In genomic region chr16:71626858-71627213, GRCh38 we compare ENCODE assay signal across 8 cellular contexts. TPM values are rescaled to one million over a fixed set of nuclear protein-coding genes. Genes with fewer than 3 reads are reported as not detected.
DNase-seq lines count a peak whose midpoint lies in the region; ATAC-seq and TF ChIP-seq lines count a peak whose summit lies in the region.

No MANE protein-coding gene starts in this region.

- CTCF ChIA-PET in SK-N-SH (lab: Yijun Ruan, JAX), result no interaction called here

- no peak for TF ChIP-seq EP300 in SK-N-SH (IDR thresholded peaks at IDR 0.05; ENCODE audit: borderline replicate concordance in 1 of 2, low read depth in 1 of 2, low read length in 1 of 2)

- no peaks in the 10 kb centered on the region for H3F3A ChIP-seq in SK-N-SH (replicated peaks; ENCODE audit: insufficient read depth)

- H4K20me1 ChIP-seq in SK-N-SH (ENCODE audit: insufficient read depth), result no peaks in the 10 kb centered on the region

- in situ Hi-C loops in astrocyte of the spinal cord (cut with HindIII; ENCODE audit: low sequenced_read_pairs), result no loop called here
- in situ Hi-C loops in ACHN (cut with HindIII; ENCODE audit: low pct_ligation_motif_present, low pct_unique_long_range_greater_than_20kb, low sequenced_read_pairs), result no loop called here

- H3K27ac ChIP-seq in SK-N-SH (ENCODE audit: low read depth in 2 of 2, low read length in 1 of 2) (no peak overlapping the region), spleen (no peak overlapping the region)

- H3K79me2 ChIP-seq in SK-N-SH (ENCODE audit: insufficient read depth), result no peaks in the 10 kb centered on the region

- H3K9me3 ChIP-seq in SK-N-SH, result no peaks in the 10 kb centered on the region
- H3K9me3 ChIP-seq in spleen, result no peaks in the 10 kb centered on the region

- H3K4me1 ChIP-seq in SK-N-SH (ENCODE audit: control insufficient read depth in 1 of 2, insufficient read depth in 2 of 2, low read depth in 1 of 2, low read length in 1 of 2) (no peaks in the 10 kb centered on the region; a peak in 1 of 4 replicates), spleen (peaks cover 3 to 19% (median 13%) of the 10 kb centered on the region in 6 donors)

- TF ChIP-seq CTCF in SK-N-SH (IDR thresholded peaks at IDR 0.05) (no peak), astrocyte of the spinal cord (IDR thresholded peaks at IDR 0.05; ENCODE audit: low read depth, low read length) (no peak), kidney epithelial cell (IDR thresholded peaks at IDR 0.05; ENCODE audit: insufficient read depth, low read length, poor library complexity, severe bottlenecking) (no peak), spleen (IDR thresholded peaks at IDR 0.05 in 8 of 11, conservative IDR thresholded peaks at IDR 0.05 in 3 of 11) (no peak)

- 42% methylated on average over 6 of the region's 13 CpGs for WGBS in SK-N-SH (ENCODE audit: low lambda C conversion rate)
- WGBS in spleen, 5 donors, result 8 to 16% (median 10%) methylated on average over 13 of the region's 13 CpGs

- H3K36me3 ChIP-seq in SK-N-SH (replicated peaks in 1 of 2; ENCODE audit: control insufficient read depth in 1 of 2, insufficient read depth in 2 of 2, low read length in 1 of 2) (no peaks in the 10 kb centered on the region), kidney epithelial cell (ENCODE audit: control insufficient read depth, insufficient read depth, low read length) (no peaks in the 10 kb centered on the region), spleen (no peaks in the 10 kb centered on the region)

- DNase-seq in SK-N-SH (no peak), astrocyte of the spinal cord (ENCODE audit: low read depth, low spot score) (no peak), kidney epithelial cell (ENCODE audit: low read depth) (no peak), spleen (peak; percentile 72), NOMO-1 treated with dmso at 0.1 percent for 144 hours (lab: John Stamatoyannopoulos, UW; ENCODE audit: unreplicated experiment) (no peak), ACHN (no peak), NCI-H1417 (lab: John Stamatoyannopoulos, UW) (no peak)

- no peak for TF ChIP-seq POLR2A in spleen (IDR thresholded peaks at IDR 0.05)

- POLR2A ChIA-PET in SK-N-SH (lab: Yijun Ruan, JAX), result no interaction called here

- intact Hi-C loops in spleen (cut with DNase I; ENCODE audit: low total_unique reads), result no loop called here

- no peak overlapping the region for H3K9ac ChIP-seq in SK-N-SH

- H3K9me2 ChIP-seq in SK-N-SH, result no peaks in the 10 kb centered on the region

- H3K27me3 ChIP-seq in SK-N-SH (ENCODE audit: insufficient read depth) (peaks cover 6% of the 10 kb centered on the region), kidney epithelial cell (ENCODE audit: control insufficient read depth, insufficient read depth, low read length) (peaks cover 22% of the 10 kb centered on the region), spleen (replicated peaks in 1 of 7) (peaks cover 2 to 44% (median 30%) of the 10 kb centered on the region in 7 donors)

- H3K4me2 ChIP-seq in SK-N-SH, result peak overlapping the region; percentile 84; the same call in 1 of the 2 replicates

- TF ChIP-seq RAD21 in SK-N-SH (IDR thresholded peaks at IDR 0.05; ENCODE audit: low read length), result no peak

- H3K4me3 ChIP-seq in SK-N-SH (ENCODE audit: low read depth in 2 of 2, low read length in 1 of 2), result peak overlapping the region; percentile 49 to 50; a peak in 2 of 4 replicates
- peak overlapping the region; percentile 10 for H3K4me3 ChIP-seq in astrocyte of the spinal cord (ENCODE audit: low read depth, low read length)
- peak overlapping the region; percentile 50 for H3K4me3 ChIP-seq in kidney epithelial cell (ENCODE audit: low read depth, low read length)
- peak overlapping the region; percentile 27 to 68 (median 40) for H3K4me3 ChIP-seq in spleen

- ATAC-seq in SK-N-SH treated with all-trans-retinoic acid at 6 μM for 48 hours, result no peak

- H2AFZ ChIP-seq in SK-N-SH (ENCODE audit: low read depth), result no peak overlapping the region

TF ChIP-seq in SK-N-SH, 30 proteins besides CTCF, POLR2A, EP300 and RAD21:
- TF ChIP-seq USF1 (IDR thresholded peaks at IDR 0.05; ENCODE audit: borderline replicate concordance, low read depth) (no peak), ELF1 (IDR thresholded peaks at IDR 0.05) (no peak), TCF12 (IDR thresholded peaks at IDR 0.05) (no peak), POLR2AphosphoS5 (IDR thresholded peaks at IDR 0.05; ENCODE audit: low read depth, low read length) (no peak), MXI1 (IDR thresholded peaks at IDR 0.05; ENCODE audit: low read depth, low read length) (no peak), RCOR1 (IDR thresholded peaks at IDR 0.05; ENCODE audit: low read length) (no peak)
TF ChIP-seq in SK-N-SH: peak in this region for 0.

TF ChIP-seq in SK-N-SH treated with all-trans-retinoic acid at 6 μM for 48 hours, 23 proteins besides CTCF, POLR2A, EP300 and RAD21 (continues in another document):
- TF ChIP-seq CREB5 (CRISPR knock-in tag; IDR thresholded peaks at IDR 0.05; ENCODE audit: low read depth) (no peak), ZFP30 (CRISPR knock-in tag; IDR thresholded peaks at IDR 0.05) (no peak), PPARA (CRISPR knock-in tag; IDR thresholded peaks at IDR 0.05; ENCODE audit: borderline replicate concordance) (no peak), SNAI2 (CRISPR knock-in tag; IDR thresholded peaks at IDR 0.05) (no peak), ZNF8 (CRISPR knock-in tag; IDR thresholded peaks at IDR 0.05) (no peak), ARNTL (CRISPR knock-in tag; IDR thresholded peaks at IDR 0.05; ENCODE audit: borderline replicate concordance, low read depth) (no peak), CSDC2 (CRISPR knock-in tag; IDR thresholded peaks at IDR 0.05) (no peak), ZFP3 (CRISPR knock-in tag; IDR thresholded peaks at IDR 0.05) (no peak), CSRNP3 (CRISPR knock-in tag; IDR thresholded peaks at IDR 0.05) (no peak), TCF4 (CRISPR knock-in tag; IDR thresholded peaks at IDR 0.05; ENCODE audit: borderline replicate concordance) (no peak), ZNF565 (CRISPR knock-in tag; conservative IDR thresholded peaks at IDR 0.05; ENCODE audit: low read depth) (no peak), RARB (CRISPR knock-in tag; IDR thresholded peaks at IDR 0.05) (no peak), PATZ1 (CRISPR knock-in tag; IDR thresholded peaks at IDR 0.05; ENCODE audit: borderline replicate concordance) (no peak), BACH2 (CRISPR knock-in tag; IDR thresholded peaks at IDR 0.05; ENCODE audit: borderline replicate concordance) (no peak), ISL1 (CRISPR knock-in tag; IDR thresholded peaks at IDR 0.05) (no peak), ZNF70 (CRISPR knock-in tag; IDR thresholded peaks at IDR 0.05) (no peak), ESRRG (CRISPR knock-in tag; IDR thresholded peaks at IDR 0.05) (no peak), TOX (CRISPR knock-in tag; IDR thresholded peaks at IDR 0.05; ENCODE audit: borderline replicate concordance) (no peak)

RNA-seq across cellular contexts. Expression of gene MARVELD3, which starts 0.9 kb away (rescaled TPM):
- polyA plus RNA-seq in SK-N-SH (2012; rRNA removed) (not detected in 2 replicates), spleen (under 1 TPM; 0.02 to 0.06 (median 0.04) TPM)
- 0.06 TPM in 1 of 2 replicates, not detected in the other for polyA plus RNA-seq in SK-N-SH (2012; cell fraction: cytosol; rRNA removed)
- polyA plus RNA-seq in SK-N-SH (2012; cell fraction: nucleus; rRNA removed), result 0.06 TPM in 1 of 2 replicates, not detected in the other
- total RNA-seq in kidney epithelial cell (9.7 and 15.7 TPM in 2 replicates), spleen (under 1 TPM in 3 of 7 donors, not detected in 4; 0.13 to 0.76 (median 0.34) TPM)

RNA-seq across cellular contexts. Expression of gene TAT, which starts 49.9 kb away (rescaled TPM):
- polyA plus RNA-seq in SK-N-SH (2012; rRNA removed) (not detected in 2 replicates), spleen (under 1 TPM in 1 of 3 donors, not detected in 2; 0.08 TPM)
- not detected in 2 replicates for polyA plus RNA-seq in SK-N-SH (2012; cell fraction: cytosol; rRNA removed)
- polyA plus RNA-seq in SK-N-SH (2012; cell fraction: nucleus; rRNA removed), result not detected in 2 replicates
- total RNA-seq in kidney epithelial cell (0.07 TPM in 1 of 2 replicates, not detected in the other), spleen (under 1 TPM in 2 of 7 donors, not detected in 5; 0.16 to 0.30 TPM)
